Comparison of ENCODE assay signal across 28 cellular contexts in the genomic region with DNA sequence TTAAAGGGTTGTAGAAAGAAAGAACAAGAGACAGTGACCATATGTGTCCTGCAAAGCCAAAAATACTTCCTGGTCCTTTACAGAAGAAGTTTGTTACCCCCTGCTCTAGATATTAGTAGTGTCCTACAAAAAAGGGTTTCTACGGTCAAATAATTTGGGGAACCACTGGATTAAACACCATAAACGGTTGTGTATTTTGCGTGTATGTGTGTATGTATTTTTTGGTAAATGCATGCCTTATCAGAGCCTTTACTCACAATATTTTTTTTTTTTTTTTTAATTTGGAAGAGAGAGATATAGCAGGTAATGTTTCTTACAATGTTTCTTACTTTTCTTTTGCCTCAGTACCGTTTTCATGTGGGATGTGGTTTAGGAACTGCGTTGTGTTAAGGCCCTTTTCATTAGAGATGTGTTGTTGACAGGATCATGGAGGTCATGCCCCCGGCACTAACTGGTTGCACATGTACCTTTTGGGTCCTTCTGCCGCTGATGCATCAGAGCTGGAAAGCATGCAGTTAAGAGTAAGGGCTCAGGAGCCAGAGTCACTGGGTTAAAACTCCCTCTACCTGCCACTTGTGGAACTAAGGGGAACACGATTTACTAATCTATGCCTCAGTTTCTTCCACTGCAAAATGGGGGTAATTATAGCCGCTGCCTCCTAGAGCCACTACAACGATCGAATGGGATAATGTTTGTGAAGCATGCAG.
A peak's percentile ranks its signal among the peaks of the same experiment; 100 is the strongest.
DNase-seq lines count a peak whose midpoint lies in the region; TF ChIP-seq lines count a peak whose summit lies in the region.
"Had no signal": no experiment of that assay in that cellular context is flagged by ENCODE, and none has a peak within 500 bp of the region (broad histone marks: within the 10 kb centered on the region; RNA-seq: fewer than 3 reads in every experiment).

No MANE protein-coding gene starts in this region.

- peaks cover 8% of the 10 kb centered on the region for H3K4me1 Mint-ChIP-seq in endodermal cell
- peaks cover 2% of the 10 kb centered on the region for H3K4me1 Mint-ChIP-seq in activated naive CD4-positive, alpha-beta T cell treated with anti-CD3 and anti-CD28 coated beads, Interleukin-2, amount 10 ng/mL, durations not matched to agents 7 days and 5 days
- H3K4me1 Mint-ChIP-seq: CD8-positive, alpha-beta memory T cell had no signal

- H4K20me1 ChIP-seq in GM23248 (ENCODE audit: insufficient read depth), result no peaks in the 10 kb centered on the region
- no peaks in the 10 kb centered on the region for H4K20me1 ChIP-seq in osteoblast (ENCODE audit: insufficient read depth, low read length)

- H3K27me3 Mint-ChIP-seq in endodermal cell (ENCODE audit: insufficient read depth), result peaks cover 35% of the 10 kb centered on the region
- no peaks in the 10 kb centered on the region for H3K27me3 Mint-ChIP-seq in activated naive CD4-positive, alpha-beta T cell treated with anti-CD3 and anti-CD28 coated beads, Interleukin-2, amount 10 ng/mL, durations not matched to agents 7 days and 5 days

- CTCF ChIA-PET in activated naive CD4-positive, alpha-beta T cell treated with anti-CD3 and anti-CD28 coated beads, Interleukin-2, amount 10 ng/mL, durations not matched to agents 7 days and 5 days (lab: Charles Lee), result interaction anchor here (0.6 kb wide), 1 partner anchor 1460 kb away, joined by 3 read pairs; no protein-coding TSS in a partner anchor

- H3K36me3 ChIP-seq in GM23248 (ENCODE audit: low read depth) (no peaks in the 10 kb centered on the region), endodermal cell (ENCODE audit: control insufficient read depth, insufficient read depth, low read length) (no peaks in the 10 kb centered on the region), osteoblast (ENCODE audit: insufficient read depth, low read length) (no peaks in the 10 kb centered on the region)
- H3K36me3 ChIP-seq: gastroesophageal sphincter, MG63, right atrium auricular region, tibial artery had no signal

- peak; percentile 62 for TF ChIP-seq CTCF in endodermal cell (conservative IDR thresholded peaks at IDR 0.05)
- TF ChIP-seq CTCF in osteoblast (IDR thresholded peaks at IDR 0.05; ENCODE audit: extremely low read depth, low read depth, low read length), result peak; percentile 8

- H3K79me2 ChIP-seq in GM23248 (ENCODE audit: insufficient read depth), result no peaks in the 10 kb centered on the region
- H3K79me2 ChIP-seq in osteoblast (ENCODE audit: insufficient read depth, low read length), result no peaks in the 10 kb centered on the region

- H3K9ac ChIP-seq in GM23248 (no peak overlapping the region), endodermal cell (ENCODE audit: extremely low read depth, low read length, poor library complexity, severe bottlenecking) (no peak overlapping the region)

- 50 to 52% methylated on average over 11 of the region's 11 CpGs for WGBS in GM23248 (ENCODE audit: low coverage in 1 of 2, low lambda C conversion rate in 2 of 2, missing lambda C conversion rate in 2 of 2), 2 experiments
- 83 to 100% methylated on average over 2 to 11 of the region's 11 CpGs for WGBS in endodermal cell (ENCODE audit: insufficient coverage in 1 of 2, insufficient read length in 1 of 2), 2 experiments

- no peak overlapping the region for H3K4me2 ChIP-seq in GM23248 (ENCODE audit: unreplicated experiment)
- H3K4me2 ChIP-seq in osteoblast (ENCODE audit: insufficient read depth, low read length), result no peak overlapping the region

- peaks cover 24% of the 10 kb centered on the region; the same call in 1 of the 2 replicates for H3F3A ChIP-seq in GM23248 (ENCODE audit: insufficient read depth)

- no peak overlapping the region for H3K4me3 Mint-ChIP-seq in endodermal cell
- no peak overlapping the region for H3K4me3 Mint-ChIP-seq in activated naive CD4-positive, alpha-beta T cell treated with anti-CD3 and anti-CD28 coated beads, Interleukin-2, amount 10 ng/mL, durations not matched to agents 7 days and 5 days
- H3K4me3 Mint-ChIP-seq: activated naive CD4-positive, alpha-beta T cell treated with anti-CD3 and anti-CD28 coated beads for 36 hours; CD8-positive, alpha-beta memory T cell; naive thymus-derived CD4-positive, alpha-beta T cell; stimulated activated naive CD8-positive, alpha-beta T cell treated with anti-CD3 and anti-CD28 coated beads, Interleukin-15, Interleukin-2, amounts not matched to agents 100 ng/mL and 50 ng/mL, for 24 hours had no signal

- DNase-seq in GM23248, result peak; percentile 30
- peak; percentile 15 for DNase-seq in NAMALWA (ENCODE audit: low spot score)
- DNase-seq in endodermal cell, result no peak
- DNase-seq in osteoblast (ENCODE audit: insufficient read length, low spot score, missing footprints), result no peak
- DNase-seq in SW 1271 (lab: John Stamatoyannopoulos, UW), result no peak
- no peak for DNase-seq in foreskin melanocyte
- no peak for DNase-seq in activated naive CD4-positive, alpha-beta T cell treated with anti-CD3 and anti-CD28 coated beads, Interleukin-2, amount 10 ng/mL, durations not matched to agents 7 days and 5 days
- DNase-seq in HK-2 (ENCODE audit: unreplicated experiment), result no peak
- DNase-seq: activated CD4-positive, alpha-beta T cell treated with anti-CD3 and anti-CD28 coated beads for 48 hours; activated naive CD4-positive, alpha-beta T cell treated with anti-CD3 and anti-CD28 coated beads for 36 hours; activated T-cell treated with anti-CD3 and anti-CD28 coated beads, Interleukin-2, amount 50 U/mL, for 48 hours; AML-193; caudate nucleus; DMS53; GF-D8; left cardiac atrium; MG63; NCI-H1436 treated with DMSO at 0.1 percent for 48 hours; NCI-H2171; NCI-H524 treated with DMSO at 0.1 percent for 48 hours; SHP77; tibial artery had no signal

- peaks cover 12% of the 10 kb centered on the region; the same call in 1 of the 2 replicates for H3K27me3 ChIP-seq in GM23248 (replicated peaks; ENCODE audit: insufficient read depth)
- H3K27me3 ChIP-seq in endodermal cell (ENCODE audit: control insufficient read depth, insufficient read depth, low read length, poor library complexity, severe bottlenecking), result peaks cover 21% of the 10 kb centered on the region
- no peaks in the 10 kb centered on the region for H3K27me3 ChIP-seq in osteoblast (ENCODE audit: insufficient read depth, low read length)
- H3K27me3 ChIP-seq: MG63, right atrium auricular region had no signal

- H3K27ac ChIP-seq in GM23248 (no peak overlapping the region), endodermal cell (ENCODE audit: low read depth, low read length) (no peak overlapping the region), osteoblast (ENCODE audit: low read depth, low read length) (no peak overlapping the region)
- H3K27ac ChIP-seq: tibial artery had no signal

- H3K27ac Mint-ChIP-seq in endodermal cell, result no peak overlapping the region
- no peak overlapping the region for H3K27ac Mint-ChIP-seq in activated naive CD4-positive, alpha-beta T cell treated with anti-CD3 and anti-CD28 coated beads, Interleukin-2, amount 10 ng/mL, durations not matched to agents 7 days and 5 days
- H3K27ac Mint-ChIP-seq: activated naive CD4-positive, alpha-beta T cell treated with anti-CD3 and anti-CD28 coated beads for 36 hours; CD8-positive, alpha-beta memory T cell; naive thymus-derived CD4-positive, alpha-beta T cell; stimulated activated naive CD8-positive, alpha-beta T cell treated with anti-CD3 and anti-CD28 coated beads, Interleukin-15, Interleukin-2, amounts not matched to agents 100 ng/mL and 50 ng/mL, for 24 hours had no signal

- in situ Hi-C loops in GM23248 (cut with MboI), result no loop called here

- H3K4me3 ChIP-seq in GM23248, result no peak overlapping the region
- no peak overlapping the region for H3K4me3 ChIP-seq in endodermal cell (ENCODE audit: low read length)
- no peak overlapping the region for H3K4me3 ChIP-seq in osteoblast (ENCODE audit: insufficient read depth, low read length)
- H3K4me3 ChIP-seq: gastroesophageal sphincter, GM12878, MG63, right atrium auricular region, tibial artery had no signal

- H2AFZ ChIP-seq in GM23248 (no peak overlapping the region), osteoblast (ENCODE audit: low read length) (no peak overlapping the region)

- H3K9me3 ChIP-seq in GM23248 (ENCODE audit: low read depth), result no peaks in the 10 kb centered on the region
- H3K9me3 ChIP-seq in endodermal cell (ENCODE audit: control insufficient read depth, low read length), result no peaks in the 10 kb centered on the region
- H3K9me3 ChIP-seq in osteoblast (ENCODE audit: low read depth, low read length), result no peaks in the 10 kb centered on the region

- H3K4me1 ChIP-seq in GM23248 (ENCODE audit: insufficient read depth) (peaks cover 20% of the 10 kb centered on the region; the same call in 1 of the 2 replicates), endodermal cell (ENCODE audit: control insufficient read depth, insufficient read depth, low read length) (peaks cover 3% of the 10 kb centered on the region), osteoblast (ENCODE audit: insufficient read depth, low read length) (peaks cover 19% of the 10 kb centered on the region)

- peaks cover 4% of the 10 kb centered on the region for H3K9me3 Mint-ChIP-seq in endodermal cell
- H3K9me3 Mint-ChIP-seq in activated naive CD4-positive, alpha-beta T cell treated with anti-CD3 and anti-CD28 coated beads, Interleukin-2, amount 10 ng/mL, durations not matched to agents 7 days and 5 days, result no peaks in the 10 kb centered on the region
- H3K9me3 Mint-ChIP-seq: stimulated activated naive CD8-positive, alpha-beta T cell treated with anti-CD3 and anti-CD28 coated beads, Interleukin-15, Interleukin-2, amounts not matched to agents 100 ng/mL and 50 ng/mL, for 24 hours had no signal

- no peaks in the 10 kb centered on the region for H3K9me2 ChIP-seq in GM23248 (ENCODE audit: insufficient read depth)

- no peaks in the 10 kb centered on the region for H3K36me3 Mint-ChIP-seq in endodermal cell (ENCODE audit: low read depth)
- H3K36me3 Mint-ChIP-seq in activated naive CD4-positive, alpha-beta T cell treated with anti-CD3 and anti-CD28 coated beads, Interleukin-2, amount 10 ng/mL, durations not matched to agents 7 days and 5 days, result no peaks in the 10 kb centered on the region
- H3K36me3 Mint-ChIP-seq: naive thymus-derived CD4-positive, alpha-beta T cell had no signal

Comparison
In these comparisons a context has a peak if more than half of its experiments do, and no peak if none do; other contexts are left out.
1. DNase-seq: peak in GM23248 (single experiment) and NAMALWA (single experiment); none in endodermal cell (single experiment), osteoblast (single experiment), SW 1271 (0 of 2), foreskin melanocyte (single experiment), activated naive CD4-positive, alpha-beta T cell treated with anti-CD3 and anti-CD28 coated beads, Interleukin-2, amount 10 ng/mL, durations not matched to agents 7 days and 5 days (single experiment) and HK-2 (single experiment).